19 cellular contexts compared by ENCODE assay signal in the genomic region with DNA sequence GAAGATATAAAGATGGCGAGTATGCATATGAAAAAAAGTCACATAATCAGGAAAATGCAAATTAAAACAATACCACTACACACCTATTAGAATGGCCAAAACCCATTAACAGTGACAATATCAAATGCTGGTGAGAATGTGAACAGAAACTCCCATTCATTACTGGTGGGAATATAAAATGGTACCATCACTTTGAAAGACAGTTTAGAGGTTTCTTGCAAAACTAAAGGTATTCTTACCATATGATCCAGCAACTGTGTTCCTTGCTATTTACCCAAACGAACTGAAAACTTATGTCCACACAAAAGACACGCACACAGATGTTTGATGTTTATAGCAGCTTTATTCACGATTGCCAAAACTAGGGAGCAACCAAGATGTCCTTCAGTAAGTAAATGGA. TPM values are rescaled to one million over a fixed set of nuclear protein-coding genes. Genes with fewer than 3 reads are reported as not detected.
DNase-seq lines count a peak whose midpoint lies in the region; ATAC-seq and TF ChIP-seq lines count a peak whose summit lies in the region.
"Had no signal": no experiment of that assay in that cellular context is flagged by ENCODE, and none has a peak within 500 bp of the region (broad histone marks: within the 10 kb centered on the region; RNA-seq: fewer than 3 reads in every experiment).

No MANE protein-coding gene starts in this region.

- peak overlapping the region; percentile 53 for H3K4me3 Mint-ChIP-seq in activated CD4-positive, alpha-beta T cell treated with anti-CD3 and anti-CD28 coated beads, Interleukin-2, amount 10 ng/mL, durations not matched to agents 24 days and 14 days
- peak overlapping the region; percentile 99 for H3K4me3 Mint-ChIP-seq in effector memory CD8-positive, alpha-beta T cell
- H3K4me3 Mint-ChIP-seq in stimulated activated naive B cell treated with anti-CD40 and anti-IgM and Interleukin-4, amounts not matched to agents 10 μg/mL and 1 μg/mL and 100 μg/mL, for 72 hours = peak overlapping the region; percentile 5 to 31

- H3K27ac Mint-ChIP-seq in activated CD4-positive, alpha-beta T cell treated with anti-CD3 and anti-CD28 coated beads, Interleukin-2, amount 10 ng/mL, durations not matched to agents 24 days and 14 days = peak overlapping the region; percentile 51
- H3K27ac Mint-ChIP-seq in effector memory CD8-positive, alpha-beta T cell = peak overlapping the region; percentile 98
- peak overlapping the region; percentile 66 for H3K27ac Mint-ChIP-seq in stimulated activated naive B cell treated with anti-CD40 and anti-IgM and Interleukin-4, amounts not matched to agents 10 μg/mL and 1 μg/mL and 100 μg/mL, for 72 hours

- no peak for DNase-seq in activated CD4-positive, alpha-beta T cell treated with anti-CD3 and anti-CD28 coated beads, Interleukin-2, amount 10 ng/mL, durations not matched to agents 24 days and 14 days
- no peak for DNase-seq in activated CD4-positive, alpha-beta T cell treated with anti-CD3 and anti-CD28 coated beads, Interleukin-2, amount 50 U/mL, for 1 hour
- DNase-seq in effector memory CD8-positive, alpha-beta T cell = no peak
- no peak for DNase-seq in stimulated activated naive B cell treated with anti-CD40 and anti-IgM and Interleukin-4, amounts not matched to agents 10 μg/mL and 1 μg/mL and 100 μg/mL, for 72 hours
- DNase-seq in glomerular visceral epithelial cell (ENCODE audit: extremely low spot score) = no peak
- DNase-seq: activated CD8-positive, alpha-beta memory T cell treated with anti-CD3 and anti-CD28 coated beads, Interleukin-2, amount 50 U/mL, for 4 hours; anterior cingulate cortex; heart left ventricle; kidney glomerular epithelial cell; NCI-H1694 treated with DMSO at 0.1 percent for 48 hours; NCI-H510A treated with DMSO at 0.1 percent for 48 hours; pancreas; PC-3; small intestine had no signal

- intact Hi-C loops in activated CD4-positive, alpha-beta T cell treated with anti-CD3 and anti-CD28 coated beads, Interleukin-2, amount 10 ng/mL, durations not matched to agents 24 days and 14 days (cut with micrococcal nuclease) = loop anchor here (10.0 kb wide), 2 partner anchors 307 to 397 kb away; a partner anchor contains a TSS

- peak overlapping the region; percentile 56 for H3K27ac ChIP-seq in VCaP
- H3K27ac ChIP-seq: A549, pancreas had no signal

- H3K36me3 Mint-ChIP-seq in activated CD4-positive, alpha-beta T cell treated with anti-CD3 and anti-CD28 coated beads, Interleukin-2, amount 10 ng/mL, durations not matched to agents 24 days and 14 days (ENCODE audit: low read depth) = peaks cover 37% of the 10 kb centered on the region
- peaks cover 29% of the 10 kb centered on the region for H3K36me3 Mint-ChIP-seq in effector memory CD8-positive, alpha-beta T cell (ENCODE audit: insufficient read depth)
- peaks cover 24 to 45% of the 10 kb centered on the region in 2 donors for H3K36me3 Mint-ChIP-seq in stimulated activated naive B cell treated with anti-CD40 and anti-IgM and Interleukin-4, amounts not matched to agents 10 μg/mL and 1 μg/mL and 100 μg/mL, for 72 hours

- peaks cover 66% of the 10 kb centered on the region for H3K4me1 Mint-ChIP-seq in activated CD4-positive, alpha-beta T cell treated with anti-CD3 and anti-CD28 coated beads, Interleukin-2, amount 10 ng/mL, durations not matched to agents 24 days and 14 days
- peaks cover 57 to 86% of the 10 kb centered on the region in 2 donors for H3K4me1 Mint-ChIP-seq in effector memory CD8-positive, alpha-beta T cell (ENCODE audit: low read depth in 2 of 2)
- H3K4me1 Mint-ChIP-seq in stimulated activated naive B cell treated with anti-CD40 and anti-IgM and Interleukin-4, amounts not matched to agents 10 μg/mL and 1 μg/mL and 100 μg/mL, for 72 hours = peaks cover 39 to 69% of the 10 kb centered on the region in 2 donors

- peaks cover 4% of the 10 kb centered on the region for H3K9me3 Mint-ChIP-seq in activated CD4-positive, alpha-beta T cell treated with anti-CD3 and anti-CD28 coated beads, Interleukin-2, amount 10 ng/mL, durations not matched to agents 24 days and 14 days
- H3K9me3 Mint-ChIP-seq in effector memory CD8-positive, alpha-beta T cell = no peaks in the 10 kb centered on the region
- H3K9me3 Mint-ChIP-seq in stimulated activated naive B cell treated with anti-CD40 and anti-IgM and Interleukin-4, amounts not matched to agents 10 μg/mL and 1 μg/mL and 100 μg/mL, for 72 hours = peaks cover 4 to 5% of the 10 kb centered on the region in 2 donors

- H3K27me3 Mint-ChIP-seq in activated CD4-positive, alpha-beta T cell treated with anti-CD3 and anti-CD28 coated beads, Interleukin-2, amount 10 ng/mL, durations not matched to agents 24 days and 14 days = no peaks in the 10 kb centered on the region
- no peaks in the 10 kb centered on the region for H3K27me3 Mint-ChIP-seq in effector memory CD8-positive, alpha-beta T cell
- H3K27me3 Mint-ChIP-seq in stimulated activated naive B cell treated with anti-CD40 and anti-IgM and Interleukin-4, amounts not matched to agents 10 μg/mL and 1 μg/mL and 100 μg/mL, for 72 hours = no peaks in the 10 kb centered on the region

- TF ChIP-seq CTCF in VCaP (conservative IDR thresholded peaks at IDR 0.05) = no peak

- no peak for ATAC-seq in effector memory CD8-positive, alpha-beta T cell (replicated peaks)
- no peak for ATAC-seq in stimulated activated naive B cell treated with anti-CD40 and anti-IgM and Interleukin-4, amounts not matched to agents 10 μg/mL and 1 μg/mL and 100 μg/mL, for 72 hours (replicated peaks)
- ATAC-seq in HG03097 (IDR thresholded peaks at IDR 0.05; ENCODE audit: low FRiP score, unreplicated experiment) (no peak), GM21825 (IDR thresholded peaks at IDR 0.05; ENCODE audit: unreplicated experiment) (no peak)
- ATAC-seq: A549, esophagus mucosa, heart left ventricle, pancreas, PC-3 had no signal

RNA-seq across cellular contexts. Expression of a gene that starts 7.4 kb away (rescaled TPM):
- 141 and 156 TPM in 2 replicates for total RNA-seq in activated CD4-positive, alpha-beta T cell treated with anti-CD3 and anti-CD28 coated beads, Interleukin-2, amount 10 ng/mL, durations not matched to agents 24 days and 14 days

Comparison
In these comparisons a context has a peak if more than half of its experiments do, and no peak if none do; other contexts are left out.
1. H3K4me3 Mint-ChIP-seq: peak in every context shown above with its lines; median percentile 99 in effector memory CD8-positive, alpha-beta T cell; 53 in activated CD4-positive, alpha-beta T cell treated with anti-CD3 and anti-CD28 coated beads, Interleukin-2, amount 10 ng/mL, durations not matched to agents 24 days and 14 days; 18 in stimulated activated naive B cell treated with anti-CD40 and anti-IgM and Interleukin-4, amounts not matched to agents 10 μg/mL and 1 μg/mL and 100 μg/mL, for 72 hours.